In genomic region chr10:24894728-24895127, GRCh38 we compare ENCODE assay signal across 17 cellular contexts. TPM values are rescaled to one million over a fixed set of nuclear protein-coding genes. Genes with fewer than 3 reads are reported as not detected.
DNase-seq lines count a peak whose midpoint lies in the region; ATAC-seq, FAIRE-seq and TF ChIP-seq lines count a peak whose summit lies in the region.
"Had no signal": no experiment of that assay in that cellular context is flagged by ENCODE, and none has a peak within 500 bp of the region (broad histone marks: within the 10 kb centered on the region; RNA-seq: fewer than 3 reads in every experiment).

No MANE protein-coding gene starts in this region.

- CTCF ChIA-PET in AG04450 (lab: Charles Lee), result interaction anchor here (0.6 kb wide), 1 partner anchor 151 kb away, joined by 4 read pairs; no protein-coding TSS in a partner anchor

- intact Hi-C loops in kidney (cut with DNase I), result no loop called here

- H3K4me3 Mint-ChIP-seq in memory B cell, result peak overlapping the region; percentile 80

- ATAC-seq in memory B cell (ENCODE audit: low read depth), result peak; percentile 52

- no peaks in the 10 kb centered on the region for H3K9me3 ChIP-seq in AG04450 (ENCODE audit: control insufficient read depth, insufficient read depth, low read length)
- H3K9me3 ChIP-seq in kidney (ENCODE audit: control insufficient read depth in 1 of 2, low read length in 2 of 2), result no peaks in the 10 kb centered on the region
- H3K9me3 ChIP-seq: lower lobe of right lung had no signal

- FAIRE-seq in RCC 7860 (lab: Jason Lieb, UNC) (peak; percentile 49), kidney (lab: Jason Lieb, UNC) (no peak)
- FAIRE-seq: bronchial epithelial cell had no signal

- H3K4me1 Mint-ChIP-seq in memory B cell, result peaks cover 26% of the 10 kb centered on the region

- TF ChIP-seq CTCF in AG04450 (IDR thresholded peaks at IDR 0.05; ENCODE audit: low read depth, low read length) (no peak), kidney (IDR thresholded peaks at IDR 0.05; ENCODE audit: borderline replicate concordance, extremely low read depth, insufficient read depth) (no peak)

- peaks cover 2% of the 10 kb centered on the region for H3K9me3 Mint-ChIP-seq in memory B cell

- no peaks in the 10 kb centered on the region for H3K27me3 ChIP-seq in AG04450 (ENCODE audit: control insufficient read depth, insufficient read depth, low read length)

- H3K4me3 ChIP-seq in AG04450 (ENCODE audit: low read depth, low read length), result no peak overlapping the region
- no peak overlapping the region for H3K4me3 ChIP-seq in kidney (ENCODE audit: low read length in 2 of 2)
- H3K4me3 ChIP-seq: lower lobe of right lung had no signal

- peak overlapping the region; percentile 90 for H3K27ac Mint-ChIP-seq in memory B cell

- POLR2A ChIA-PET in AG04450 (lab: Yijun Ruan, JAX), result interaction anchor here (1.6 kb wide), 1 partner anchor 57 kb away, joined by 8 read pairs; the partner anchor contains the start of gene PRTFDC1

- H3K36me3 Mint-ChIP-seq in memory B cell, result peaks cover 13% of the 10 kb centered on the region

- H3K27ac ChIP-seq in AG04450 (ENCODE audit: low read depth, low read length) (peak overlapping the region; percentile 57), kidney (ENCODE audit: low read depth in 2 of 2, low read length in 2 of 2) (no peak overlapping the region)
- H3K27ac ChIP-seq: C4-2B, lower lobe of right lung had no signal

- no peaks in the 10 kb centered on the region for H3K4me1 ChIP-seq in kidney (ENCODE audit: control insufficient read depth in 1 of 2, insufficient read depth in 1 of 2, low read depth in 1 of 2, low read length in 2 of 2)
- H3K4me1 ChIP-seq: lower lobe of right lung had no signal

- no peaks in the 10 kb centered on the region for H3K27me3 Mint-ChIP-seq in memory B cell

- H3K9ac ChIP-seq in kidney (ENCODE audit: low read length in 2 of 2), result no peak overlapping the region

- DNase-seq in AG04450 (ENCODE audit: low read depth, low spot score) (no peak), RCC 7860 (ENCODE audit: low spot score) (peak; percentile 88), memory B cell (ENCODE audit: low spot score in 2 of 2) (no peak), kidney (no peak), NCI-H345 (lab: John Stamatoyannopoulos, UW) (no peak), NCI-H1092 treated with DMSO at 0.1 percent for 48 hours (lab: John Stamatoyannopoulos, UW) (no peak), NCI-H524 treated with DMSO at 0.1 percent for 48 hours (lab: John Stamatoyannopoulos, UW) (no peak)
- peak; percentile 33 for DNase-seq in activated effector memory CD4-positive, alpha-beta T cell treated with Interleukin-2 at 50 U/mL for 16 hours
- DNase-seq: activated CD8-positive, alpha-beta memory T cell treated with anti-CD3 and anti-CD28 coated beads, Interleukin-2, amount 50 U/mL, for 4 hours; erythroblast; lower lobe of right lung; NCI-H1092; NCI-H446 treated with DMSO at 0.1 percent for 48 hours; stimulated activated CD4-positive, alpha-beta T cell treated with anti-CD3 and anti-CD28 coated beads, Interleukin-4, amount 100 ng/mL, for 4 hours had no signal

- H3K36me3 ChIP-seq in kidney (ENCODE audit: control insufficient read depth in 1 of 2, insufficient read depth in 2 of 2, low read length in 2 of 2), result no peaks in the 10 kb centered on the region
- H3K36me3 ChIP-seq: lower lobe of right lung had no signal

RNA-seq across cellular contexts. Expression of gene PRTFDC1, which starts 57.7 kb away (rescaled TPM):
- polyA plus RNA-seq in AG04450 (2011; rRNA removed) (31.6 and 46.8 TPM in 2 replicates), kidney (ENCODE audit: insufficient read depth, low read depth, low replicate concordance) (6.1 TPM)
- polyA minus RNA-seq in AG04450 (2011; rRNA and poly(A)+ RNA removed), result 17.3 and 26.9 TPM in 2 replicates
- 3.8 TPM for total RNA-seq in kidney
- total RNA-seq: RPMI7951 had no signal

Comparison
In these comparisons a context has a peak if more than half of its experiments do, and no peak if none do; other contexts are left out.
1. DNase-seq: peak in RCC 7860 (single experiment) and activated effector memory CD4-positive, alpha-beta T cell treated with Interleukin-2 at 50 U/mL for 16 hours (single experiment); none in AG04450 (single experiment), memory B cell (0 of 2), kidney (single experiment), NCI-H345 (single experiment), NCI-H1092 treated with DMSO at 0.1 percent for 48 hours (single experiment) and NCI-H524 treated with DMSO at 0.1 percent for 48 hours (single experiment).